ENCODE assay signal across 11 cellular contexts in the genomic region with DNA sequence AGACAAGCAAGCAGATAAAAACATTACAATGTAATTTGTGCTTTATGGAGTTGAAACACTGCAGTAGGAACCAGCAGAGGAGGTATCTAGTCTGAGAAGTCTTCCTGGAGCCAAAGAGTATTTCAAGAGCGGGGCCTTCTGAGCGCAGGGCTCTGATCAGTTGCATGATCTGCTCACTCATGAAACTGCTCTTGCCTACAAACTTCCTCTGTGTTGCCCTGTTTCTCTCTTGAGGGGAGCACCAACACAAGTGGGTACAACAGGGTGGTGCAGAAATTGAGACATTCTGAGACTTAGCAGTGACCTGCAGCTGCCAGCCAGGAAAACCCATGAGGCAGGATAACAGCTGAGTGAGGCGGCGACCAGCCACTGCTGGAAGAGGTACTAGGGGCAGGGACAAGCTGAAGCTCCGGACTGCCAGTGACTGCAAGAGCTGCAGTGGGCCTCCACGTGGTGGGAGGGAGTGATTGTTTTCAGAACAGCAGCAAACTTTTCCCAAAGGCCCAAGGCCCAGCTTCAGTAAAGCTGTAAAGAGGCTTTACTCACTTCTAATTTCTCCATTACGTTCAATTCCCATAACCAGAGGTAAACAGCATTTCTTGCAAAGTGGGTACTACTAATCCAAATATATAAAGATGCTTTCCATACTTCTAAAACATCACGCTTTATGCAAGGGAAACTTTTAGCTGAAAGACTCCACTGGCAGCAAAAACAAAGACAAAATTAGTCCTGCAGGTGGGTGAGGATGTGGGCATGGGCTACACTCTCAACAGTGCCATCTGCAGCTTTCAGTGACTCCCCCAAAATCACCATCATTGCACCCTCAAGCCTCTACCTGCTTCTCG.
"Had no signal": no experiment of that assay in that cellular context is flagged by ENCODE, and none has a peak within 500 bp of the region (broad histone marks: within the 10 kb centered on the region; RNA-seq: fewer than 3 reads in every experiment).

No MANE protein-coding gene starts in this region.

- H3K4me3 Mint-ChIP-seq: activated CD8-positive, alpha-beta T cell treated with anti-CD3 and anti-CD28 coated beads, Interleukin-2, amount 10 ng/mL, durations not matched to agents 7 days and 5 days; mesothelial cell of epicardium; stimulated activated naive B cell treated with anti-CD40 and anti-IgM and Interleukin-4, amounts not matched to agents 10 μg/mL and 1 μg/mL and 100 μg/mL, for 72 hours had no signal

- H3K4me1 ChIP-seq: breast epithelium, right atrium auricular region had no signal

- H3K9me3 ChIP-seq: breast epithelium had no signal

- H3K4me3 ChIP-seq: breast epithelium, right atrium auricular region had no signal

- H3K36me3 Mint-ChIP-seq: mesothelial cell of epicardium had no signal

- H3K27ac ChIP-seq: breast epithelium, right atrium auricular region had no signal

- DNase-seq: activated CD4-positive, alpha-beta T cell treated with anti-CD3 and anti-CD28 coated beads for 48 hours; activated CD8-positive, alpha-beta memory T cell treated with anti-CD3 and anti-CD28 coated beads, Interleukin-2, amount 50 U/mL, for 48 hours; activated CD8-positive, alpha-beta T cell treated with anti-CD3 and anti-CD28 coated beads, Interleukin-2, amount 10 ng/mL, durations not matched to agents 7 days and 5 days; aorta; kidney glomerular epithelial cell; stimulated activated naive B cell treated with anti-CD40 and anti-IgM and Interleukin-4, amounts not matched to agents 10 μg/mL and 1 μg/mL and 100 μg/mL, for 72 hours; T-helper 1 cell; trophoblast cell had no signal

- H3K27ac Mint-ChIP-seq: activated CD8-positive, alpha-beta T cell treated with anti-CD3 and anti-CD28 coated beads, Interleukin-2, amount 10 ng/mL, durations not matched to agents 7 days and 5 days; mesothelial cell of epicardium; stimulated activated naive B cell treated with anti-CD40 and anti-IgM and Interleukin-4, amounts not matched to agents 10 μg/mL and 1 μg/mL and 100 μg/mL, for 72 hours had no signal

- H3K36me3 ChIP-seq: breast epithelium, right atrium auricular region had no signal

- ATAC-seq: activated CD8-positive, alpha-beta T cell treated with anti-CD3 and anti-CD28 coated beads, Interleukin-2, amount 10 ng/mL, durations not matched to agents 7 days and 5 days had no signal

- H3K27me3 ChIP-seq: breast epithelium, right atrium auricular region had no signal
